In genomic region chr2:118417417-118418125, GRCh38 we compare ENCODE assay signal across 21 cellular contexts.
DNase-seq lines count a peak whose midpoint lies in the region; TF ChIP-seq lines count a peak whose summit lies in the region.
"Had no signal": no experiment of that assay in that cellular context is flagged by ENCODE, and none has a peak within 500 bp of the region (broad histone marks: within the 10 kb centered on the region; RNA-seq: fewer than 3 reads in every experiment).

No MANE protein-coding gene starts in this region.

- H3K36me3 ChIP-seq in MM.1S (replicated peaks; ENCODE audit: insufficient read depth, low read length) (no peaks in the 10 kb centered on the region), suprapubic skin (no peaks in the 10 kb centered on the region)
- H3K36me3 ChIP-seq: gastroesophageal sphincter, prostate gland had no signal

- 65% methylated on average over 4 of the region's 4 CpGs for WGBS in suprapubic skin

- TF ChIP-seq CTCF in AG09309 (IDR thresholded peaks at IDR 0.05; ENCODE audit: control insufficient read depth, insufficient read depth, low read depth, low read length, missing control alignments) = no peak
- no peak for TF ChIP-seq CTCF in MM.1S (IDR thresholded peaks at IDR 0.05; ENCODE audit: low read length)
- TF ChIP-seq CTCF in epithelial cell of esophagus (IDR thresholded peaks at IDR 0.05; ENCODE audit: insufficient read depth, low read depth, low read length, missing control alignments) = no peak
- no peak for TF ChIP-seq CTCF in suprapubic skin (IDR thresholded peaks at IDR 0.05)

- H4K20me1 ChIP-seq in MM.1S (ENCODE audit: insufficient read depth, low read length) = no peaks in the 10 kb centered on the region

- H3F3A ChIP-seq in MM.1S (ENCODE audit: insufficient read depth, low read length) = no peaks in the 10 kb centered on the region

- no peak for TF ChIP-seq POLR2A in suprapubic skin (IDR thresholded peaks at IDR 0.05)

- no peaks in the 10 kb centered on the region for H3K9me2 ChIP-seq in MM.1S (replicated peaks; ENCODE audit: insufficient read depth, low read length)

- H3K27me3 ChIP-seq in MM.1S (replicated peaks; ENCODE audit: insufficient read depth, low read length) = no peaks in the 10 kb centered on the region
- H3K27me3 ChIP-seq in suprapubic skin = no peaks in the 10 kb centered on the region
- H3K27me3 ChIP-seq: testis had no signal

- H3K4me2 ChIP-seq in MM.1S (ENCODE audit: low read depth, low read length) = peak overlapping the region; percentile 66

- H3K27ac ChIP-seq in MM.1S (ENCODE audit: low read length) (no peak overlapping the region), suprapubic skin (no peak overlapping the region)
- H3K27ac ChIP-seq: gastroesophageal sphincter, prostate gland, testis had no signal

- peak overlapping the region; percentile 38; the same call in 1 of the 2 replicates for H3K9ac ChIP-seq in MM.1S (ENCODE audit: low read length)

- H3K9me3 ChIP-seq in MM.1S (replicated peaks; ENCODE audit: insufficient read depth, low read length) (no peaks in the 10 kb centered on the region), suprapubic skin (no peaks in the 10 kb centered on the region)
- H3K9me3 ChIP-seq: prostate gland, testis had no signal

- DNase-seq in AG09309 (ENCODE audit: low read depth) = peak; percentile 44
- DNase-seq in MM.1S = peak; percentile 52
- DNase-seq in epithelial cell of esophagus (ENCODE audit: low read depth) = peak; percentile 74
- DNase-seq in left kidney (ENCODE audit: low read depth, low spot score) = peak; percentile 21
- DNase-seq in suprapubic skin (ENCODE audit: low spot score in 2 of 2) = no peak
- no peak for DNase-seq in NAMALWA (ENCODE audit: low spot score)
- DNase-seq in NCI-H146 (lab: John Stamatoyannopoulos, UW) = no peak
- DNase-seq in cortex of kidney (lab: John Stamatoyannopoulos, UW) = no peak
- DNase-seq: activated CD4-positive, alpha-beta T cell treated with anti-CD3 and anti-CD28 coated beads, Interleukin-2, amount 10 ng/mL, durations not matched to agents 7 days and 5 days; activated CD8-positive, alpha-beta memory T cell treated with anti-CD3 and anti-CD28 coated beads, Interleukin-2, amount 50 U/mL, for 4 hours; activated gamma-delta T cell treated with Interleukin-2 at 50 U/mL for 16 hours; amniotic stem cell; CD4-positive, alpha-beta memory T cell; left colon; midbrain; NCI-H2029; NCI-H446; nephron progenitor cell; testis had no signal

- TF ChIP-seq EP300 in suprapubic skin (IDR thresholded peaks at IDR 0.05) = no peak

- no peaks in the 10 kb centered on the region for H3K79me2 ChIP-seq in MM.1S (ENCODE audit: low read length)

- H3K4me3 ChIP-seq in AG09309 (ENCODE audit: control insufficient read depth, low read depth, low read length) (no peak overlapping the region), MM.1S (ENCODE audit: low read length) (peak overlapping the region; percentile 50), epithelial cell of esophagus (ENCODE audit: low read length) (no peak overlapping the region), suprapubic skin (no peak overlapping the region)
- H3K4me3 ChIP-seq: gastroesophageal sphincter, prostate gland, testis had no signal

- H3K4me1 ChIP-seq in MM.1S (ENCODE audit: low read length) (no peaks in the 10 kb centered on the region), suprapubic skin (no peaks in the 10 kb centered on the region)
- H3K4me1 ChIP-seq: gastroesophageal sphincter, prostate gland, testis had no signal

- peak overlapping the region; percentile 74 for H2AFZ ChIP-seq in MM.1S (ENCODE audit: low read length)

Comparison
In these comparisons a context has a peak if more than half of its experiments do, and no peak if none do; other contexts are left out.
1. DNase-seq: peak in AG09309 (single experiment), MM.1S (single experiment), epithelial cell of esophagus (single experiment) and left kidney (single experiment); none in suprapubic skin (0 of 2), NAMALWA (single experiment), NCI-H146 (single experiment) and cortex of kidney (single experiment).